1 cellular context compared by ENCODE assay signal in the genomic region with DNA sequence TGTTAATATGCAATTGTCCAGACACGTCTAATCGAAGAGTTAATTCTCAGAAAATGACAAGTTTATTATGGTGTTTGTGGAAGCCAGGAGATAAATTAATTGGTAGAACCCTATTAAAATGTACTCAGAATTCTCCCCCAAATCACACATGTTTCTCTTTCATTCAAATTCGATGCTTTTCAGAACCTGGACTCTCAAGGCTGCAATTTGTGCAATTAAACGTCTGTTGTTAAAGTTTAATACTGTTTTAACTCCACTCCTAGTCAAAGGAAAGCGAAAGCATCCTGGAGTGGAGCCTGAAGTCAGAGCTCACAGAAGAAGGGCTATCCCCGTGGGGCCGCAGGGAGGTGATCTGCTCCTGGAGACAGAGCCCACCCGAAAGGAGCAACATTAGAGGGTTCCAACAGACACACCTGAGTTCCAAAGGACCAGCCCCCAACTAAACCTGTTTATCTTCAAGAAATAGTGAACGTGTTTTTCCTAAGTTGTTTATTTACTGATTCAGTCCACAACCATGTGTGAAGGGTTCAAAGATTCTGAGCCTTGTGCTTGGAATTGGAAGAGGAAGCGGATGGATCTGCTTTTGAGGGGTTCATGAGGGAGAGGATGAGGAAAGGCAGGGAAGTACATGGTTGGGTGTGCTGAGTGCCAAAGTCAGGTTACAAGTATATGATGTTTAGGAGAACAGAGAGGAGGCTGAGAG.
TF ChIP-seq lines count a peak whose summit lies in the region.

No MANE protein-coding gene starts in this region.

TF ChIP-seq in WTC11, 78 proteins besides CTCF, POLR2A, EP300 and RAD21 (continued from another document):
- TF ChIP-seq, protein P1, sequence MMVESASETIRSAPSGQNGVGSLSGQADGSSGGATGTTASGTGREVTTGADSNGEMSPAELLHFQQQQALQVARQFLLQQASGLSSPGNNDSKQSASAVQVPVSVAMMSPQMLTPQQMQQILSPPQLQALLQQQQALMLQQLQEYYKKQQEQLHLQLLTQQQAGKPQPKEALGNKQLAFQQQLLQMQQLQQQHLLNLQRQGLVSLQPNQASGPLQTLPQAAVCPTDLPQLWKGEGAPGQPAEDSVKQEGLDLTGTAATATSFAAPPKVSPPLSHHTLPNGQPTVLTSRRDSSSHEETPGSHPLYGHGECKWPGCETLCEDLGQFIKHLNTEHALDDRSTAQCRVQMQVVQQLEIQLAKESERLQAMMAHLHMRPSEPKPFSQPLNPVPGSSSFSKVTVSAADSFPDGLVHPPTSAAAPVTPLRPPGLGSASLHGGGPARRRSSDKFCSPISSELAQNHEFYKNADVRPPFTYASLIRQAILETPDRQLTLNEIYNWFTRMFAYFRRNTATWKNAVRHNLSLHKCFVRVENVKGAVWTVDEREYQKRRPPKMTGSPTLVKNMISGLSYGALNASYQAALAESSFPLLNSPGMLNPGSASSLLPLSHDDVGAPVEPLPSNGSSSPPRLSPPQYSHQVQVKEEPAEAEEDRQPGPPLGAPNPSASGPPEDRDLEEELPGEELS (CRISPR knock-in tag; IDR thresholded peaks at IDR 0.05), result no peak
- no peak for TF ChIP-seq FOXP1 (CRISPR knock-in tag; IDR thresholded peaks at IDR 0.05; ENCODE audit: borderline replicate concordance)
